ENCODE assay signal across 8 cellular contexts in genomic region chr16:425082-425718, GRCh38. TPM values are rescaled to one million over a fixed set of nuclear protein-coding genes. Genes with fewer than 3 reads are reported as not detected.
DNase-seq lines count a peak whose midpoint lies in the region; ATAC-seq and TF ChIP-seq lines count a peak whose summit lies in the region.

A gene with protein sequence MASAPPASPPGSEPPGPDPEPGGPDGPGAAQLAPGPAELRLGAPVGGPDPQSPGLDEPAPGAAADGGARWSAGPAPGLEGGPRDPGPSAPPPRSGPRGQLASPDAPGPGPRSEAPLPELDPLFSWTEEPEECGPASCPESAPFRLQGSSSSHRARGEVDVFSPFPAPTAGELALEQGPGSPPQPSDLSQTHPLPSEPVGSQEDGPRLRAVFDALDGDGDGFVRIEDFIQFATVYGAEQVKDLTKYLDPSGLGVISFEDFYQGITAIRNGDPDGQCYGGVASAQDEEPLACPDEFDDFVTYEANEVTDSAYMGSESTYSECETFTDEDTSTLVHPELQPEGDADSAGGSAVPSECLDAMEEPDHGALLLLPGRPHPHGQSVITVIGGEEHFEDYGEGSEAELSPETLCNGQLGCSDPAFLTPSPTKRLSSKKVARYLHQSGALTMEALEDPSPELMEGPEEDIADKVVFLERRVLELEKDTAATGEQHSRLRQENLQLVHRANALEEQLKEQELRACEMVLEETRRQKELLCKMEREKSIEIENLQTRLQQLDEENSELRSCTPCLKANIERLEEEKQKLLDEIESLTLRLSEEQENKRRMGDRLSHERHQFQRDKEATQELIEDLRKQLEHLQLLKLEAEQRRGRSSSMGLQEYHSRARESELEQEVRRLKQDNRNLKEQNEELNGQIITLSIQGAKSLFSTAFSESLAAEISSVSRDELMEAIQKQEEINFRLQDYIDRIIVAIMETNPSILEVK (plus strand): TSS chr16:425649. CDS start chr16:426007, 358 bp downstream.

- H3K4me1 ChIP-seq in BLaER1 (peaks cover 47% of the 10 kb centered on the region), lung (ENCODE audit: control insufficient read depth in 2 of 2, insufficient read depth in 2 of 2, low read length in 2 of 2) (peaks cover 5 to 6% of the 10 kb centered on the region in 2 donors)

- CTCF ChIA-PET in activated CD4-positive, alpha-beta memory T cell treated with anti-CD3 and anti-CD28 coated beads, Interleukin-2, amount 10 ng/mL, durations not matched to agents 7 days and 5 days (lab: Charles Lee) = interaction anchor here (1.1 to 2.0 kb wide), 2 partner anchors 24 to 1526 kb away, joined by 4 to 5 read pairs; partner anchors contain the start of gene DECR2

- H3K4me3 ChIP-seq in BLaER1 (peak within 1 kb of the TSS; percentile 99), lung (peak within 1 kb of the TSS; percentile 73)

- H3K27me3 ChIP-seq in BLaER1 = peaks cover 20% of the 10 kb centered on the region
- no peaks in the 10 kb centered on the region for H3K27me3 ChIP-seq in lung (ENCODE audit: control insufficient read depth, insufficient read depth)

- H3K9ac ChIP-seq in BLaER1 = peak within 1 kb of the TSS; percentile 94

- H3K4me1 Mint-ChIP-seq in activated CD4-positive, alpha-beta memory T cell treated with anti-CD3 and anti-CD28 coated beads, Interleukin-2, amount 10 ng/mL, durations not matched to agents 7 days and 5 days = peaks cover 31% of the 10 kb centered on the region

- H3K4me3 Mint-ChIP-seq in activated CD4-positive, alpha-beta memory T cell treated with anti-CD3 and anti-CD28 coated beads, Interleukin-2, amount 10 ng/mL, durations not matched to agents 7 days and 5 days = peak within 1 kb of the TSS; percentile 79

- WGBS in lung, 2 donors = 0% methylated on average over 73 to 77 of the region's 77 CpGs

- H3K36me3 Mint-ChIP-seq in activated CD4-positive, alpha-beta memory T cell treated with anti-CD3 and anti-CD28 coated beads, Interleukin-2, amount 10 ng/mL, durations not matched to agents 7 days and 5 days (ENCODE audit: low read depth) = peaks cover 4% of the 10 kb centered on the region

- POLR2A ChIA-PET in activated CD4-positive, alpha-beta memory T cell treated with anti-CD3 and anti-CD28 coated beads, Interleukin-2, amount 10 ng/mL, durations not matched to agents 7 days and 5 days (lab: Charles Lee) = interaction anchor here (0.7 to 2.0 kb wide), 7 partner anchors 12 to 196 kb away, joined by 3 to 11 read pairs (median 3); partner anchors contain the start of genes DECR2, FAM234A and LUC7L

- DNase-seq in NCI-H526 treated with DMSO at 0.1 percent for 48 hours (lab: John Stamatoyannopoulos, UW) = peak; percentile 65
- DNase-seq in activated CD4-positive, alpha-beta memory T cell treated with anti-CD3 and anti-CD28 coated beads, Interleukin-2, amount 10 ng/mL, durations not matched to agents 7 days and 5 days = peak; percentile 86
- DNase-seq in ecto neural progenitor cell (ENCODE audit: low spot score) = peak; percentile 89
- DNase-seq in lung (ENCODE audit: low spot score) = peak; percentile 82
- DNase-seq in stimulated activated CD4-positive, alpha-beta T cell treated with anti-CD3 and anti-CD28 coated beads, TNF-alpha, amount 100 ng/mL, for 4 hours (ENCODE audit: low read depth in 3 of 3) = peak; percentile 71 to 82 (median 79)

- ATAC-seq in HG03442 (IDR thresholded peaks at IDR 0.05; ENCODE audit: unreplicated experiment) (peak; percentile 77), lung (ENCODE audit: insufficient read depth, low FRiP score) (peak; percentile 94)

- H3K27ac ChIP-seq in BLaER1 = peak within 1 kb of the TSS; percentile 90
- H3K27ac ChIP-seq in lung (ENCODE audit: low read depth in 1 of 2, low read length in 1 of 2) = peak within 1 kb of the TSS; percentile 95 to 96

- H3K4me2 ChIP-seq in BLaER1 = peak within 1 kb of the TSS; percentile 99

- TF ChIP-seq POLR2A in GM19193 (IDR thresholded peaks at IDR 0.05; ENCODE audit: extremely low read depth, insufficient read depth, insufficient read length) = peak; percentile 74

- peaks cover 15% of the 10 kb centered on the region for H3K27me3 Mint-ChIP-seq in activated CD4-positive, alpha-beta memory T cell treated with anti-CD3 and anti-CD28 coated beads, Interleukin-2, amount 10 ng/mL, durations not matched to agents 7 days and 5 days

- peaks cover 18% of the 10 kb centered on the region; the same call in 1 of the 2 replicates for H3K36me3 ChIP-seq in BLaER1
- no peaks in the 10 kb centered on the region for H3K36me3 ChIP-seq in lung (ENCODE audit: control insufficient read depth in 2 of 2, insufficient read depth in 2 of 2, low read length in 2 of 2)

- no peaks in the 10 kb centered on the region for H3K9me3 ChIP-seq in BLaER1
- no peaks in the 10 kb centered on the region for H3K9me3 ChIP-seq in lung (ENCODE audit: control insufficient read depth in 2 of 2, insufficient read depth in 1 of 2, low read length in 1 of 2)

- peaks cover 45% of the 10 kb centered on the region for H4K20me1 ChIP-seq in BLaER1

- no peak for TF ChIP-seq CTCF in lung (IDR thresholded peaks at IDR 0.05; ENCODE audit: control extremely low read depth, extremely low read depth)

- no peaks in the 10 kb centered on the region for H3K9me3 Mint-ChIP-seq in activated CD4-positive, alpha-beta memory T cell treated with anti-CD3 and anti-CD28 coated beads, Interleukin-2, amount 10 ng/mL, durations not matched to agents 7 days and 5 days

- H3K27ac Mint-ChIP-seq in activated CD4-positive, alpha-beta memory T cell treated with anti-CD3 and anti-CD28 coated beads, Interleukin-2, amount 10 ng/mL, durations not matched to agents 7 days and 5 days = peak within 1 kb of the TSS; percentile 68

RNA-seq across cellular contexts. Expression of the gene that starts here (rescaled TPM):
- total RNA-seq in activated CD4-positive, alpha-beta memory T cell treated with anti-CD3 and anti-CD28 coated beads, Interleukin-2, amount 10 ng/mL, durations not matched to agents 7 days and 5 days = 10 to 100 TPM; 21.2 to 25.4 TPM
- 10 to 100 TPM; 20.8 to 38.3 TPM for total RNA-seq in lung
- 10 to 100 TPM; 20.7 to 22.2 TPM for polyA plus RNA-seq in lung

Comparison
In these comparisons a context has a peak if more than half of its experiments do, and no peak if none do; other contexts are left out.
1. Peak in every context shown above with its lines: DNase-seq, ATAC-seq, H3K4me3 ChIP-seq and H3K27ac ChIP-seq.